ENCODE assay signal across 6 cellular contexts in genomic region chr11:64285885-64286800, GRCh38. TPM values are rescaled to one million over a fixed set of nuclear protein-coding genes. Genes with fewer than 3 reads are reported as not detected.
DNase-seq lines count a peak whose midpoint lies in the region; ATAC-seq and TF ChIP-seq lines count a peak whose summit lies in the region.

No MANE protein-coding gene starts in this region.

- ATAC-seq in WTC11 = no peak
- ATAC-seq in left lobe of liver = peak; percentile 50
- no peak for ATAC-seq in GM19455 (IDR thresholded peaks at IDR 0.05; ENCODE audit: unreplicated experiment)

- CTCF ChIA-PET in activated naive CD4-positive, alpha-beta T cell treated with anti-CD3 and anti-CD28 coated beads for 36 hours (lab: Charles Lee) = interaction anchor here (1.0 to 3.1 kb wide), 5 partner anchors 15 to 48 kb away, joined by 3 to 12 read pairs (median 3); no protein-coding TSS in a partner anchor
- CTCF ChIA-PET in WTC11 (lab: Charles Lee) = interaction anchor here (0.9 to 12.5 kb wide), 4 partner anchors 15 to 69 kb away, joined by 4 to 151 read pairs (median 16); partner anchors contain the start of genes ESRRA, PRDX5 and TRMT112

- H3K4me3 Mint-ChIP-seq in activated naive CD4-positive, alpha-beta T cell treated with anti-CD3 and anti-CD28 coated beads for 36 hours = peak overlapping the region; percentile 71
- H3K4me3 Mint-ChIP-seq in WTC11 = peak overlapping the region; percentile 76

- H3K27ac Mint-ChIP-seq in activated naive CD4-positive, alpha-beta T cell treated with anti-CD3 and anti-CD28 coated beads for 36 hours = peak overlapping the region; percentile 22
- no peak overlapping the region; the same call in 1 of the 2 replicates for H3K27ac Mint-ChIP-seq in WTC11

- peaks cover 7% of the 10 kb centered on the region for H3K27me3 Mint-ChIP-seq in activated naive CD4-positive, alpha-beta T cell treated with anti-CD3 and anti-CD28 coated beads for 36 hours (ENCODE audit: low read depth)
- H3K27me3 Mint-ChIP-seq in WTC11 (ENCODE audit: low read depth) = peaks cover 27% of the 10 kb centered on the region

- intact Hi-C loops in activated naive CD4-positive, alpha-beta T cell treated with anti-CD3 and anti-CD28 coated beads for 36 hours (cut with micrococcal nuclease) = loop anchor here (1.0 to 2.0 kb wide), 5 partner anchors 16 to 79 kb away; partner anchors contain the start of genes ESRRA, FKBP2 and PRDX5

- TF ChIP-seq CTCF in WTC11 (IDR thresholded peaks at IDR 0.05) = no peak

- peaks cover 4% of the 10 kb centered on the region for H3K36me3 Mint-ChIP-seq in activated naive CD4-positive, alpha-beta T cell treated with anti-CD3 and anti-CD28 coated beads for 36 hours (ENCODE audit: low read depth)
- H3K36me3 Mint-ChIP-seq in WTC11 = peaks cover 11% of the 10 kb centered on the region

- DNase-seq in activated naive CD4-positive, alpha-beta T cell treated with anti-CD3 and anti-CD28 coated beads for 36 hours = peak; percentile 44
- DNase-seq in activated naive CD4-positive, alpha-beta T cell (lab: John Stamatoyannopoulos, UW) = no peak
- no peak for DNase-seq in WTC11 (ENCODE audit: low spot score)
- DNase-seq in left lobe of liver (ENCODE audit: low spot score) = peak; percentile 73
- no peak for DNase-seq in Ammon's horn (ENCODE audit: low spot score)

- H3K4me1 Mint-ChIP-seq in activated naive CD4-positive, alpha-beta T cell treated with anti-CD3 and anti-CD28 coated beads for 36 hours (ENCODE audit: low read depth) = peaks cover 21% of the 10 kb centered on the region
- H3K4me1 Mint-ChIP-seq in WTC11 = peaks cover 12% of the 10 kb centered on the region

- POLR2A ChIA-PET in WTC11 (lab: Charles Lee) = interaction anchor here (2.3 kb wide), 1 partner anchor 16 kb away, joined by 7 read pairs; no protein-coding TSS in a partner anchor

- H3K9me3 Mint-ChIP-seq in activated naive CD4-positive, alpha-beta T cell treated with anti-CD3 and anti-CD28 coated beads for 36 hours = no peaks in the 10 kb centered on the region
- no peaks in the 10 kb centered on the region for H3K9me3 Mint-ChIP-seq in WTC11

TF ChIP-seq in WTC11, 78 proteins besides CTCF, POLR2A, EP300 and RAD21:
- no peak for TF ChIP-seq PRRX2 (CRISPR knock-in tag; IDR thresholded peaks at IDR 0.05)
- TF ChIP-seq, protein P1, sequence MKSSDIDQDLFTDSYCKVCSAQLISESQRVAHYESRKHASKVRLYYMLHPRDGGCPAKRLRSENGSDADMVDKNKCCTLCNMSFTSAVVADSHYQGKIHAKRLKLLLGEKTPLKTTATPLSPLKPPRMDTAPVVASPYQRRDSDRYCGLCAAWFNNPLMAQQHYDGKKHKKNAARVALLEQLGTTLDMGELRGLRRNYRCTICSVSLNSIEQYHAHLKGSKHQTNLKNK (CRISPR knock-in tag; IDR thresholded peaks at IDR 0.05) = no peak
- TF ChIP-seq GRHL2 (CRISPR knock-in tag; IDR thresholded peaks at IDR 0.05; ENCODE audit: insufficient replicate concordance, severe bottlenecking) = no peak

RNA-seq across cellular contexts. Expression of gene GPR137, which starts 0.5 kb away (rescaled TPM):
- total RNA-seq in activated naive CD4-positive, alpha-beta T cell treated with anti-CD3 and anti-CD28 coated beads for 36 hours = 10 to 100 TPM; 26.2 to 30.5 TPM
- total RNA-seq in WTC11 (2021) (51.1 to 53.8 TPM (median 51.8 TPM) in 3 replicates), left lobe of liver (26.8 TPM)

RNA-seq across cellular contexts. Expression of gene BAD, which starts 1.7 kb away (rescaled TPM):
- 10 to 100 TPM; 12.8 to 14.3 TPM for total RNA-seq in activated naive CD4-positive, alpha-beta T cell treated with anti-CD3 and anti-CD28 coated beads for 36 hours
- total RNA-seq in WTC11 (2021) (30.5 to 34.7 TPM (median 31.3 TPM) in 3 replicates), left lobe of liver (36.0 TPM)

RNA-seq across cellular contexts. Expression of gene KCNK4, which starts 5.0 kb away (rescaled TPM):
- total RNA-seq in activated naive CD4-positive, alpha-beta T cell treated with anti-CD3 and anti-CD28 coated beads for 36 hours = under 1 TPM in 1 of 2 experiments, not detected in 1; 0.41 TPM
- 0.25 to 0.74 TPM (median 0.48 TPM) in 3 replicates for total RNA-seq in WTC11 (2021)
- not detected for total RNA-seq in left lobe of liver

RNA-seq across cellular contexts. Expression of gene CATSPERZ, which starts 14.0 kb away (rescaled TPM):
- under 1 TPM in 1 of 2 experiments, not detected in 1; 0.67 TPM for total RNA-seq in activated naive CD4-positive, alpha-beta T cell treated with anti-CD3 and anti-CD28 coated beads for 36 hours
- 1.1 to 2.5 TPM (median 2.0 TPM) in 3 replicates for total RNA-seq in WTC11 (2021)
- not detected for total RNA-seq in left lobe of liver

RNA-seq across cellular contexts. Expression of gene ESRRA, which starts 19.2 kb away (rescaled TPM):
- 10 to 100 TPM; 18.5 to 21.7 TPM for total RNA-seq in activated naive CD4-positive, alpha-beta T cell treated with anti-CD3 and anti-CD28 coated beads for 36 hours
- total RNA-seq in WTC11 (2021) (56.3 to 81.9 TPM (median 59.1 TPM) in 3 replicates), left lobe of liver (53.6 TPM)

Comparison
In these comparisons a context has a peak if more than half of its experiments do, and no peak if none do; other contexts are left out.
1. DNase-seq: peak in activated naive CD4-positive, alpha-beta T cell treated with anti-CD3 and anti-CD28 coated beads for 36 hours (single experiment) and left lobe of liver (single experiment); none in activated naive CD4-positive, alpha-beta T cell (0 of 4), WTC11 (single experiment) and Ammon's horn (single experiment).